1 cellular context compared by ENCODE assay signal in genomic region chrX:133350751-133351150, GRCh38.
A peak's percentile ranks its signal among the peaks of the same experiment; 100 is the strongest.
TF ChIP-seq lines count a peak whose summit lies in the region.

No MANE protein-coding gene starts in this region.

TF ChIP-seq in HEK293, 187 proteins besides CTCF, POLR2A, EP300 and RAD21 (continued from another document):
- TF ChIP-seq, protein P1, sequence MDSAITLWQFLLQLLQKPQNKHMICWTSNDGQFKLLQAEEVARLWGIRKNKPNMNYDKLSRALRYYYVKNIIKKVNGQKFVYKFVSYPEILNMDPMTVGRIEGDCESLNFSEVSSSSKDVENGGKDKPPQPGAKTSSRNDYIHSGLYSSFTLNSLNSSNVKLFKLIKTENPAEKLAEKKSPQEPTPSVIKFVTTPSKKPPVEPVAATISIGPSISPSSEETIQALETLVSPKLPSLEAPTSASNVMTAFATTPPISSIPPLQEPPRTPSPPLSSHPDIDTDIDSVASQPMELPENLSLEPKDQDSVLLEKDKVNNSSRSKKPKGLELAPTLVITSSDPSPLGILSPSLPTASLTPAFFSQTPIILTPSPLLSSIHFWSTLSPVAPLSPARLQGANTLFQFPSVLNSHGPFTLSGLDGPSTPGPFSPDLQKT (IDR thresholded peaks at IDR 0.05; ENCODE audit: borderline replicate concordance, low read depth, low read length), result no peak
- TF ChIP-seq, protein P2, sequence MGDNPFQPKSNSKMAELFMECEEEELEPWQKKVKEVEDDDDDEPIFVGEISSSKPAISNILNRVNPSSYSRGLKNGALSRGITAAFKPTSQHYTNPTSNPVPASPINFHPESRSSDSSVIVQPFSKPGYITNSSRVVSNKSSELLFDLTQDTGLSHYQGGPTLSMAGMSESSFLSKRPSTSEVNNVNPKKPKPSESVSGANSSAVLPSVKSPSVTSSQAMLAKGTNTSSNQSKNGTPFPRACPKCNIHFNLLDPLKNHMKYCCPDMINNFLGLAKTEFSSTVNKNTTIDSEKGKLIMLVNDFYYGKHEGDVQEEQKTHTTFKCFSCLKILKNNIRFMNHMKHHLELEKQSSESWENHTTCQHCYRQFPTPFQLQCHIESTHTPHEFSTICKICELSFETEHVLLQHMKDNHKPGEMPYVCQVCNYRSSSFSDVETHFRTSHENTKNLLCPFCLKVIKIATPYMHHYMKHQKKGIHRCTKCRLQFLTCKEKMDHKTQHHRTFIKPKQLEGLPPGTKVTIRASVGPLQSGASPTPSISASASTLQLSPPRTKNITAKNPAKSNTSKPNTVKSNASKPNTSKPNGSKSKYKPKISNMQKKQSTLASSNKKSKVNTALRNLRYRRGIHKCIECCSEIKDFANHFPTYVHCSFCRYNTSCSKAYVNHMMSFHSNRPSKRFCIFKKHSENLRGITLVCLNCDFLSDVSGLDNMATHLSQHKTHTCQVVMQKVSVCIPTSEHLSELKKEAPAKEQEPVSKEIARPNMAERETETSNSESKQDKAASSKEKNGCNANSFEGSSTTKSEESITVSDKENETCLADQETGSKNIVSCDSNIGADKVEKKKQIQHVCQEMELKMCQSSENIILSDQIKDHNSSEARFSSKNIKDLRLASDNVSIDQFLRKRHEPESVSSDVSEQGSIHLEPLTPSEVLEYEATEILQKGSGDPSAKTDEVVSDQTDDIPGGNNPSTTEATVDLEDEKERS (tag by site-specific recombination; IDR thresholded peaks at IDR 0.05), result no peak
- no peak for TF ChIP-seq ZNF266 (tag by site-specific recombination; IDR thresholded peaks at IDR 0.05; ENCODE audit: low read depth)
- TF ChIP-seq ZNF837 (tag by site-specific recombination; IDR thresholded peaks at IDR 0.05), result no peak
- TF ChIP-seq ZNF529 (tag by site-specific recombination; IDR thresholded peaks at IDR 0.05; ENCODE audit: insufficient replicate concordance), result no peak
- no peak for TF ChIP-seq ZNF585B (tag by site-specific recombination; IDR thresholded peaks at IDR 0.05)
- TF ChIP-seq ZSCAN16 (tag by site-specific recombination; IDR thresholded peaks at IDR 0.05), result no peak
- TF ChIP-seq ZNF792 (tag by site-specific recombination; IDR thresholded peaks at IDR 0.05), result no peak
- no peak for TF ChIP-seq ZNF37A (tag by site-specific recombination; IDR thresholded peaks at IDR 0.05)
- 0 out of 2 replicates have a peak, but pooled peaks have one; percentile 23 for TF ChIP-seq ZNF366 (tag by site-specific recombination; conservative IDR thresholded peaks at IDR 0.05)
- TF ChIP-seq GLIS2 (tag by site-specific recombination; IDR thresholded peaks at IDR 0.05), result no peak
- no peak for TF ChIP-seq ZNF169 (tag by site-specific recombination; IDR thresholded peaks at IDR 0.05)
- TF ChIP-seq, protein P3, sequence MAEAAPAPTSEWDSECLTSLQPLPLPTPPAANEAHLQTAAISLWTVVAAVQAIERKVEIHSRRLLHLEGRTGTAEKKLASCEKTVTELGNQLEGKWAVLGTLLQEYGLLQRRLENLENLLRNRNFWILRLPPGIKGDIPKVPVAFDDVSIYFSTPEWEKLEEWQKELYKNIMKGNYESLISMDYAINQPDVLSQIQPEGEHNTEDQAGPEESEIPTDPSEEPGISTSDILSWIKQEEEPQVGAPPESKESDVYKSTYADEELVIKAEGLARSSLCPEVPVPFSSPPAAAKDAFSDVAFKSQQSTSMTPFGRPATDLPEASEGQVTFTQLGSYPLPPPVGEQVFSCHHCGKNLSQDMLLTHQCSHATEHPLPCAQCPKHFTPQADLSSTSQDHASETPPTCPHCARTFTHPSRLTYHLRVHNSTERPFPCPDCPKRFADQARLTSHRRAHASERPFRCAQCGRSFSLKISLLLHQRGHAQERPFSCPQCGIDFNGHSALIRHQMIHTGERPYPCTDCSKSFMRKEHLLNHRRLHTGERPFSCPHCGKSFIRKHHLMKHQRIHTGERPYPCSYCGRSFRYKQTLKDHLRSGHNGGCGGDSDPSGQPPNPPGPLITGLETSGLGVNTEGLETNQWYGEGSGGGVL (tag by site-specific recombination; IDR thresholded peaks at IDR 0.05), result no peak
- TF ChIP-seq PRDM4 (tag by site-specific recombination; IDR thresholded peaks at IDR 0.05), result no peak
- TF ChIP-seq KLF9 (tag by site-specific recombination; IDR thresholded peaks at IDR 0.05; ENCODE audit: low read depth), result no peak
- TF ChIP-seq ZNF473 (tag by site-specific recombination; IDR thresholded peaks at IDR 0.05), result no peak
- TF ChIP-seq ZNF350 (tag by site-specific recombination; IDR thresholded peaks at IDR 0.05), result no peak
- TF ChIP-seq SP2 (tag by site-specific recombination; IDR thresholded peaks at IDR 0.05), result no peak
- TF ChIP-seq ZNF391 (tag by site-specific recombination; IDR thresholded peaks at IDR 0.05; ENCODE audit: borderline replicate concordance, low read depth), result no peak
- no peak for TF ChIP-seq ZNF202 (tag by site-specific recombination; IDR thresholded peaks at IDR 0.05; ENCODE audit: borderline replicate concordance)
- no peak for TF ChIP-seq ZNF292 (tag by site-specific recombination; IDR thresholded peaks at IDR 0.05; ENCODE audit: borderline replicate concordance, low read depth)
- TF ChIP-seq ZFP41 (tag by site-specific recombination; IDR thresholded peaks at IDR 0.05; ENCODE audit: borderline replicate concordance), result no peak
- no peak for TF ChIP-seq REST (tag by site-specific recombination; IDR thresholded peaks at IDR 0.05)
- TF ChIP-seq, protein P4, sequence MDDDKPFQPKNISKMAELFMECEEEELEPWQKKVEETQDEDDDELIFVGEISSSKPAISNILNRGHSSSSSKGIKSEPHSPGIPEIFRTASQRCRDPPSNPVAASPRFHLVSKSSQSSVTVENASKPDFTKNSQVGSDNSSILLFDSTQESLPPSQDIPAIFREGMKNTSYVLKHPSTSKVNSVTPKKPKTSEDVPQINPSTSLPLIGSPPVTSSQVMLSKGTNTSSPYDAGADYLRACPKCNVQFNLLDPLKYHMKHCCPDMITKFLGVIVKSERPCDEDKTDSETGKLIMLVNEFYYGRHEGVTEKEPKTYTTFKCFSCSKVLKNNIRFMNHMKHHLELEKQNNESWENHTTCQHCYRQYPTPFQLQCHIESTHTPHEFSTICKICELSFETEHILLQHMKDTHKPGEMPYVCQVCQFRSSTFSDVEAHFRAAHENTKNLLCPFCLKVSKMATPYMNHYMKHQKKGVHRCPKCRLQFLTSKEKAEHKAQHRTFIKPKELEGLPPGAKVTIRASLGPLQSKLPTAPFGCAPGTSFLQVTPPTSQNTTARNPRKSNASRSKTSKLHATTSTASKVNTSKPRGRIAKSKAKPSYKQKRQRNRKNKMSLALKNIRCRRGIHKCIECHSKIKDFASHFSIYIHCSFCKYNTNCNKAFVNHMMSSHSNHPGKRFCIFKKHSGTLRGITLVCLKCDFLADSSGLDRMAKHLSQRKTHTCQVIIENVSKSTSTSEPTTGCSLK (tag by site-specific recombination; IDR thresholded peaks at IDR 0.05), result no peak
- TF ChIP-seq ZNF26 (tag by site-specific recombination; IDR thresholded peaks at IDR 0.05), result no peak
- TF ChIP-seq KLF8 (tag by site-specific recombination; IDR thresholded peaks at IDR 0.05), result no peak
- TF ChIP-seq ZNF561 (tag by site-specific recombination; IDR thresholded peaks at IDR 0.05; ENCODE audit: borderline replicate concordance), result peak; percentile 30; the same call in 1 of the 2 replicates
- no peak for TF ChIP-seq ZNF354C (tag by site-specific recombination; IDR thresholded peaks at IDR 0.05; ENCODE audit: borderline replicate concordance, low read depth)
- peak; percentile 77 for TF ChIP-seq ZBTB44 (tag by site-specific recombination; IDR thresholded peaks at IDR 0.05)
- TF ChIP-seq ZNF571 (tag by site-specific recombination; IDR thresholded peaks at IDR 0.05), result no peak
- no peak for TF ChIP-seq ZNF335 (tag by site-specific recombination; conservative IDR thresholded peaks at IDR 0.05)
- TF ChIP-seq ZNF223 (tag by site-specific recombination; IDR thresholded peaks at IDR 0.05), result no peak
- TF ChIP-seq ZNF544 (tag by site-specific recombination; IDR thresholded peaks at IDR 0.05), result no peak
- TF ChIP-seq ZFHX2 (tag by site-specific recombination; conservative IDR thresholded peaks at IDR 0.05), result no peak
- no peak for TF ChIP-seq ZNF19 (tag by site-specific recombination; IDR thresholded peaks at IDR 0.05; ENCODE audit: low read depth)
